ENCODE assay signal across 8 cellular contexts in genomic region chr6:1612386-1612893, GRCh38. TPM values are rescaled to one million over a fixed set of nuclear protein-coding genes. Genes with fewer than 3 reads are reported as not detected.
DNase-seq lines count a peak whose midpoint lies in the region; ATAC-seq and TF ChIP-seq lines count a peak whose summit lies in the region.

No MANE protein-coding gene starts in this region.

- H3K4me3 ChIP-seq in right atrium auricular region, result peak overlapping the region; percentile 65 to 67
- H3K4me3 ChIP-seq in mammary epithelial cell (replicated peaks in 1 of 3; ENCODE audit: insufficient read depth in 1 of 3, low read depth in 2 of 3, low read length in 3 of 3), result peak overlapping the region; percentile 77 to 92 (median 87)
- H3K4me3 ChIP-seq in muscle layer of duodenum (ENCODE audit: low read depth in 1 of 2, low read length in 2 of 2), result peak overlapping the region; percentile 62 to 65

- BruUV-seq in mammary epithelial cell (replicated peaks; lab: Mats Ljungman, UMichigan), result no TSS peak

- H3K4me1 ChIP-seq in right atrium auricular region (peaks cover 0 to 8% of the 10 kb centered on the region in 2 donors), mammary epithelial cell (ENCODE audit: insufficient read depth, low read length) (peaks cover 14% of the 10 kb centered on the region), muscle layer of duodenum (ENCODE audit: control insufficient read depth in 1 of 2, insufficient read depth in 2 of 2, low read length in 2 of 2) (peaks cover 0 to 25% of the 10 kb centered on the region in 2 donors)

- H3K4me2 ChIP-seq in mammary epithelial cell (ENCODE audit: insufficient read depth, low read depth, low read length), result peak overlapping the region; percentile 92

- H3K27me3 ChIP-seq in right atrium auricular region, result peaks cover 14% of the 10 kb centered on the region in 2 donors
- no peaks in the 10 kb centered on the region for H3K27me3 ChIP-seq in mammary epithelial cell (ENCODE audit: insufficient read depth, low read length)
- H3K27me3 ChIP-seq in muscle layer of duodenum (ENCODE audit: low read depth, low read length), result peaks cover 59% of the 10 kb centered on the region

- no peak for ATAC-seq in GM18858 (IDR thresholded peaks at IDR 0.05; ENCODE audit: unreplicated experiment)

- H3K36me3 ChIP-seq in right atrium auricular region, result no peaks in the 10 kb centered on the region
- H3K36me3 ChIP-seq in mammary epithelial cell (ENCODE audit: insufficient read depth, low read length), result no peaks in the 10 kb centered on the region
- H3K36me3 ChIP-seq in muscle layer of duodenum (ENCODE audit: control insufficient read depth in 1 of 2, insufficient read depth in 2 of 2, low read length in 2 of 2), result no peaks in the 10 kb centered on the region

- H3K27ac ChIP-seq in right atrium auricular region, result peak overlapping the region; percentile 74 to 83
- H3K27ac ChIP-seq in mammary epithelial cell (ENCODE audit: insufficient read depth, low read depth, low read length), result peak overlapping the region; percentile 87
- H3K27ac ChIP-seq in muscle layer of duodenum (ENCODE audit: low read length), result no peak overlapping the region

- no peak overlapping the region for H2AFZ ChIP-seq in mammary epithelial cell (ENCODE audit: low read depth, low read length)

- in situ Hi-C loops in mammary epithelial cell (cut with MboI; ENCODE audit: low sequenced_read_pairs in 2 of 2) (loop anchor here in 1 of 2 donors (25.0 kb wide), 1 partner anchor 500 kb away; no protein-coding TSS in a partner anchor), G401 (cut with HindIII; ENCODE audit: low sequenced_read_pairs) (no loop called here)

- H3K9me3 ChIP-seq in right atrium auricular region (no peaks in the 10 kb centered on the region), mammary epithelial cell (replicated peaks; ENCODE audit: insufficient read depth, low read length) (no peaks in the 10 kb centered on the region), muscle layer of duodenum (ENCODE audit: control insufficient read depth in 1 of 2, low read length in 2 of 2) (no peaks in the 10 kb centered on the region)

- DNase-seq in right atrium auricular region (ENCODE audit: low spot score) (no peak), cardiac septum (ENCODE audit: low spot score) (no peak), mammary epithelial cell (peak; percentile 32), G401 (ENCODE audit: low spot score) (no peak), activated gamma-delta T cell (lab: John Stamatoyannopoulos, UW) (no peak), activated gamma-delta T cell treated with Interleukin-2 at 50 U/mL for 16 hours (no peak)

- peaks cover 72% of the 10 kb centered on the region for H3K79me2 ChIP-seq in mammary epithelial cell (ENCODE audit: insufficient read depth, low read length)

- H3K9ac ChIP-seq in mammary epithelial cell (ENCODE audit: insufficient read depth, low read length), result peak overlapping the region; percentile 86

- dilution Hi-C loops in mammary epithelial cell (cut with HindIII; ENCODE audit: low sequenced_read_pairs), result no loop called here

- WGBS in mammary epithelial cell (ENCODE audit: low coverage, missing lambda C conversion rate), result 7% methylated on average over 8 of the region's 8 CpGs

- intact Hi-C loops in cardiac septum (cut with DNase I) (loop anchor here (10.0 kb wide), 1 partner anchor 412 kb away; no protein-coding TSS in a partner anchor), mammary epithelial cell (cut with micrococcal nuclease) (loop anchor here (2.0 to 5.0 kb wide), 4 partner anchors 60 to 340 kb away; no protein-coding TSS in a partner anchor)

- no peaks in the 10 kb centered on the region for H4K20me1 ChIP-seq in mammary epithelial cell (ENCODE audit: insufficient read depth, low read length)

- CTCF ChIA-PET in mammary epithelial cell (lab: Charles Lee; ENCODE audit: low non-redundant PET), result interaction anchor here (0.7 kb wide), 1 partner anchor 1022 kb away, joined by 4 read pairs; no protein-coding TSS in a partner anchor

- TF ChIP-seq CTCF in right atrium auricular region (IDR thresholded peaks at IDR 0.05), result no peak
- TF ChIP-seq CTCF in mammary epithelial cell (conservative IDR thresholded peaks at IDR 0.05 in 1 of 2, IDR thresholded peaks at IDR 0.05 in 1 of 2; ENCODE audit: extremely low read depth in 1 of 2, insufficient read depth in 1 of 2, low read depth in 1 of 2, low read length in 2 of 2), result no peak

RNA-seq across cellular contexts. Expression of gene FOXC1, which starts 2.7 kb away (rescaled TPM):
- total RNA-seq in right atrium auricular region, result 10 to 100 TPM; 13.5 to 23.6 TPM
- total RNA-seq in cardiac septum, result 6.4 TPM
- 10 to 100 TPM; 12.1 to 15.8 TPM for total RNA-seq in mammary epithelial cell
- polyA plus RNA-seq in mammary epithelial cell, result 4.6 TPM
- 1.7 TPM for polyA minus RNA-seq in mammary epithelial cell
- 10.2 and 11.4 TPM in 2 replicates for total RNA-seq in G401 (2014; rRNA removed; shearing (Covaris generic))
